Comparison of ENCODE assay signal across 2 cellular contexts in genomic region chr6:44086931-44087574, GRCh38.
TF ChIP-seq lines count a peak whose summit lies in the region.

No MANE protein-coding gene starts in this region.

TF ChIP-seq in HEK293, 187 proteins besides CTCF, POLR2A, EP300 and RAD21:
- TF ChIP-seq ZNF416 (tag by site-specific recombination; IDR thresholded peaks at IDR 0.05) (no peak), ZNF324 (tag by site-specific recombination; IDR thresholded peaks at IDR 0.05) (no peak), ZNF747 (tag by site-specific recombination; IDR thresholded peaks at IDR 0.05) (no peak), ZNF132 (tag by site-specific recombination; IDR thresholded peaks at IDR 0.05; ENCODE audit: borderline replicate concordance) (no peak), ZEB2 (tag by site-specific recombination; IDR thresholded peaks at IDR 0.05) (no peak), ZNF155 (tag by site-specific recombination; IDR thresholded peaks at IDR 0.05) (no peak), ZNF112 (tag by site-specific recombination; IDR thresholded peaks at IDR 0.05) (no peak), ZNF660 (tag by site-specific recombination; IDR thresholded peaks at IDR 0.05) (no peak), REST (tag by site-specific recombination; IDR thresholded peaks at IDR 0.05) (peak; percentile 56; the same call in 1 of the 2 replicates), ZNF521 (tag by site-specific recombination; IDR thresholded peaks at IDR 0.05) (no peak), YY1 (tag by site-specific recombination; IDR thresholded peaks at IDR 0.05) (no peak), ZFP41 (tag by site-specific recombination; IDR thresholded peaks at IDR 0.05; ENCODE audit: borderline replicate concordance) (no peak), ZBTB17 (tag by site-specific recombination; IDR thresholded peaks at IDR 0.05) (0 out of 2 replicates have a peak, but pooled peaks have one; percentile 22), KLF8 (tag by site-specific recombination; IDR thresholded peaks at IDR 0.05) (no peak), IKZF3 (tag by site-specific recombination; IDR thresholded peaks at IDR 0.05) (no peak)

TF ChIP-seq in K562, 482 proteins besides CTCF, POLR2A, EP300 and RAD21:
- TF ChIP-seq NFIC (IDR thresholded peaks at IDR 0.05) = peak; percentile 70
- no peak for TF ChIP-seq ZNF197 (CRISPR knock-in tag; IDR thresholded peaks at IDR 0.05; ENCODE audit: low read depth)
- no peak for TF ChIP-seq ZNF785 (CRISPR knock-in tag; IDR thresholded peaks at IDR 0.05)
- TF ChIP-seq POLR2G (IDR thresholded peaks at IDR 0.05; ENCODE audit: low read depth, low read length) = 0 out of 2 replicates have a peak, but pooled peaks have one; percentile 25
- no peak for TF ChIP-seq ZNF316 (IDR thresholded peaks at IDR 0.05)
- TF ChIP-seq ZNF121 (CRISPR knock-in tag; conservative IDR thresholded peaks at IDR 0.05) = 0 out of 2 replicates have a peak, but pooled peaks have one; percentile 7
